In genomic region chr12:26786491-26787124, GRCh38 we compare ENCODE assay signal across 11 cellular contexts. TPM values are rescaled to one million over a fixed set of nuclear protein-coding genes. Genes with fewer than 3 reads are reported as not detected.
A peak's percentile ranks its signal among the peaks of the same experiment; 100 is the strongest.
DNase-seq lines count a peak whose midpoint lies in the region; ATAC-seq and TF ChIP-seq lines count a peak whose summit lies in the region.
"Had no signal": no experiment of that assay in that cellular context is flagged by ENCODE, and none has a peak within 500 bp of the region (broad histone marks: within the 10 kb centered on the region; RNA-seq: fewer than 3 reads in every experiment).

No MANE protein-coding gene starts in this region.

- peaks cover 25% of the 10 kb centered on the region for H3K4me1 Mint-ChIP-seq in endodermal cell

- no peaks in the 10 kb centered on the region for H3K36me3 ChIP-seq in endodermal cell (ENCODE audit: control insufficient read depth, insufficient read depth, low read length)
- no peaks in the 10 kb centered on the region for H3K36me3 ChIP-seq in hepatocyte (replicated peaks; ENCODE audit: insufficient read depth, low read depth)
- H3K36me3 ChIP-seq in suprapubic skin, result no peaks in the 10 kb centered on the region
- no peaks in the 10 kb centered on the region for H3K36me3 ChIP-seq in A673 (ENCODE audit: insufficient read depth, low read length, poor library complexity, severe bottlenecking)
- H3K36me3 ChIP-seq: ovary had no signal

- no TSS peak for BruUV-seq in A673 (replicated peaks; lab: Mats Ljungman, UMichigan)

- H3K27ac ChIP-seq in endodermal cell (ENCODE audit: low read depth, low read length) (no peak overlapping the region), hepatocyte (peak overlapping the region; percentile 13), suprapubic skin (peak overlapping the region; percentile 54), A673 (ENCODE audit: low read depth, low read length, poor library complexity, severe bottlenecking) (no peak overlapping the region)
- H3K27ac ChIP-seq: ovary had no signal

- in situ Hi-C loops in SK-MEL-5 (cut with HindIII; ENCODE audit: low pct_unique_long_range_greater_than_20kb, low sequenced_read_pairs), result no loop called here

- H3K9me3 ChIP-seq in endodermal cell (ENCODE audit: control insufficient read depth, low read length) (peaks cover 4% of the 10 kb centered on the region), hepatocyte (ENCODE audit: low read depth) (no peaks in the 10 kb centered on the region), suprapubic skin (no peaks in the 10 kb centered on the region), A673 (ENCODE audit: low read depth, low read length, poor library complexity, severe bottlenecking) (no peaks in the 10 kb centered on the region)
- H3K9me3 ChIP-seq: ovary had no signal

- H3K9me3 Mint-ChIP-seq in endodermal cell, result peaks cover 21% of the 10 kb centered on the region
- H3K9me3 Mint-ChIP-seq: activated T-helper 1 cell treated with anti-CD3 and anti-CD28 coated beads, Interleukin-12 subunit alpha, Interleukin-12 subunit beta, Interleukin-2, Interleukin-4 antibody, amounts not matched to agents 30 ng/mL and 10 ng/mL and 1 ng/mL, durations not matched to agents 14 hours and 24 hours and 36 hours; CD8-positive, alpha-beta memory T cell had no signal

- no peaks in the 10 kb centered on the region for H3K9me2 ChIP-seq in hepatocyte (replicated peaks; ENCODE audit: insufficient read depth)

- H3K36me3 Mint-ChIP-seq in endodermal cell (ENCODE audit: low read depth), result peaks cover 42% of the 10 kb centered on the region

- no peak overlapping the region for H3K4me2 ChIP-seq in hepatocyte

- WGBS in endodermal cell (ENCODE audit: insufficient coverage in 1 of 2, insufficient read length in 1 of 2), 2 experiments, result 88 to 91% methylated on average over 3 to 4 of the region's 5 CpGs
- WGBS in hepatocyte (ENCODE audit: low lambda C conversion rate, missing lambda C conversion rate), result 86% methylated on average over 5 of the region's 5 CpGs
- 73% methylated on average over 5 of the region's 5 CpGs for WGBS in suprapubic skin

- CTCF ChIA-PET in A673 (lab: Charles Lee), result no interaction called here

- POLR2A ChIA-PET in A673 (lab: Charles Lee; ENCODE audit: low non-redundant PET), result no interaction called here

- no peak overlapping the region for H3K9ac ChIP-seq in endodermal cell (ENCODE audit: extremely low read depth, low read length, poor library complexity, severe bottlenecking)

- H3K4me3 ChIP-seq in endodermal cell (ENCODE audit: low read length) (no peak overlapping the region), hepatocyte (no peak overlapping the region), suprapubic skin (no peak overlapping the region), A673 (ENCODE audit: low read depth, low read length, poor library complexity, severe bottlenecking) (no peak overlapping the region)
- H3K4me3 ChIP-seq: ovary had no signal

- ATAC-seq in GM21526 (IDR thresholded peaks at IDR 0.05; ENCODE audit: low FRiP score, unreplicated experiment) (no peak), GM19035 (IDR thresholded peaks at IDR 0.05; ENCODE audit: unreplicated experiment) (no peak)

- DNase-seq in SK-MEL-5 (ENCODE audit: low read depth, low spot score) (peak; percentile 22), endodermal cell (no peak), hepatocyte (ENCODE audit: low spot score) (no peak), suprapubic skin (ENCODE audit: low spot score in 2 of 2) (no peak), A673 (ENCODE audit: low spot score) (no peak)
- DNase-seq: CD8-positive, alpha-beta memory T cell; Karpas-422 had no signal

- no peaks in the 10 kb centered on the region for H4K20me1 ChIP-seq in hepatocyte (ENCODE audit: insufficient read depth, poor library complexity, severe bottlenecking)

- H3K4me1 ChIP-seq in endodermal cell (ENCODE audit: control insufficient read depth, insufficient read depth, low read length), result peaks cover 4% of the 10 kb centered on the region
- H3K4me1 ChIP-seq in hepatocyte (ENCODE audit: insufficient read depth), result peaks cover 23% of the 10 kb centered on the region
- peaks cover 40% of the 10 kb centered on the region for H3K4me1 ChIP-seq in suprapubic skin
- peaks cover 3% of the 10 kb centered on the region for H3K4me1 ChIP-seq in A673 (ENCODE audit: insufficient read depth, low read length, poor library complexity, severe bottlenecking)

- intact Hi-C loops in A673 (cut with micrococcal nuclease; ENCODE audit: unreplicated experiment), result no loop called here

- no peak overlapping the region for H2AFZ ChIP-seq in hepatocyte

- H3K27me3 ChIP-seq in endodermal cell (ENCODE audit: control insufficient read depth, insufficient read depth, low read length, poor library complexity, severe bottlenecking) (no peaks in the 10 kb centered on the region), hepatocyte (no peaks in the 10 kb centered on the region), suprapubic skin (no peaks in the 10 kb centered on the region), A673 (replicated peaks; ENCODE audit: insufficient read depth, low read depth, low read length, poor library complexity) (no peaks in the 10 kb centered on the region)
- H3K27me3 ChIP-seq: ovary had no signal

- no peak for TF ChIP-seq POLR2A in suprapubic skin (IDR thresholded peaks at IDR 0.05)

- peaks cover 9% of the 10 kb centered on the region for H3K79me2 ChIP-seq in hepatocyte

- no peak for TF ChIP-seq EP300 in suprapubic skin (IDR thresholded peaks at IDR 0.05)

- TF ChIP-seq CTCF in endodermal cell (conservative IDR thresholded peaks at IDR 0.05) (no peak), hepatocyte (IDR thresholded peaks at IDR 0.05; ENCODE audit: poor library complexity) (no peak), suprapubic skin (IDR thresholded peaks at IDR 0.05) (no peak), A673 (conservative IDR thresholded peaks at IDR 0.05; ENCODE audit: low read depth, low read length) (no peak)

- H3K4me3 Mint-ChIP-seq in endodermal cell, result no peak overlapping the region
- H3K4me3 Mint-ChIP-seq: activated T-helper 1 cell treated with anti-CD3 and anti-CD28 coated beads, Interleukin-12 subunit alpha, Interleukin-12 subunit beta, Interleukin-2, Interleukin-4 antibody, amounts not matched to agents 30 ng/mL and 10 ng/mL and 1 ng/mL, durations not matched to agents 14 hours and 24 hours and 36 hours; CD8-positive, alpha-beta memory T cell had no signal

- no peaks in the 10 kb centered on the region for H3K27me3 Mint-ChIP-seq in endodermal cell (ENCODE audit: insufficient read depth)
- H3K27me3 Mint-ChIP-seq: CD8-positive, alpha-beta memory T cell had no signal

- H3K27ac Mint-ChIP-seq in endodermal cell, result peak overlapping the region; percentile 4
- H3K27ac Mint-ChIP-seq: activated T-helper 1 cell treated with anti-CD3 and anti-CD28 coated beads, Interleukin-12 subunit alpha, Interleukin-12 subunit beta, Interleukin-2, Interleukin-4 antibody, amounts not matched to agents 30 ng/mL and 10 ng/mL and 1 ng/mL, durations not matched to agents 14 hours and 24 hours and 36 hours had no signal

RNA-seq across cellular contexts. Expression of gene ITPR2, which starts 46.4 kb away (rescaled TPM):
- 21.3 and 23.5 TPM in 2 replicates for total RNA-seq in SK-MEL-5 (2014; rRNA removed; shearing (Covaris generic))
- polyA plus RNA-seq in SK-MEL-5 (2015; cell fraction: cytosol; rRNA removed), result 19.3 and 20.5 TPM in 2 replicates
- polyA plus RNA-seq in SK-MEL-5 (2015; cell fraction: nucleus; rRNA removed), result 14.6 and 17.8 TPM in 2 replicates
- total RNA-seq in endodermal cell, result 10 to 100 TPM; 14.8 to 74.4 TPM
- 1.6 TPM for polyA plus RNA-seq in endodermal cell (2013, experiment 1 of 2)
- polyA plus RNA-seq in endodermal cell (2013, experiment 2 of 2), result 1.5 TPM
- 39.6 and 51.4 TPM in 2 replicates for total RNA-seq in hepatocyte
- 22.0 and 36.7 TPM in 2 replicates for polyA plus RNA-seq in hepatocyte
- 100 to 1,000 TPM in 1 of 4 donors, 10 to 100 TPM in 3; 59.6 to 159 (median 72.1) TPM for total RNA-seq in suprapubic skin
- total RNA-seq in A673 (2021), result 22.6 and 27.3 TPM in 2 replicates

Comparison
In these comparisons a context has a peak if more than half of its experiments do, and no peak if none do; other contexts are left out.
1. H3K27ac ChIP-seq: peak in hepatocyte (single experiment) and suprapubic skin (single experiment); none in endodermal cell (single experiment) and A673 (single experiment).